1 cellular context compared by ENCODE assay signal in the genomic region with DNA sequence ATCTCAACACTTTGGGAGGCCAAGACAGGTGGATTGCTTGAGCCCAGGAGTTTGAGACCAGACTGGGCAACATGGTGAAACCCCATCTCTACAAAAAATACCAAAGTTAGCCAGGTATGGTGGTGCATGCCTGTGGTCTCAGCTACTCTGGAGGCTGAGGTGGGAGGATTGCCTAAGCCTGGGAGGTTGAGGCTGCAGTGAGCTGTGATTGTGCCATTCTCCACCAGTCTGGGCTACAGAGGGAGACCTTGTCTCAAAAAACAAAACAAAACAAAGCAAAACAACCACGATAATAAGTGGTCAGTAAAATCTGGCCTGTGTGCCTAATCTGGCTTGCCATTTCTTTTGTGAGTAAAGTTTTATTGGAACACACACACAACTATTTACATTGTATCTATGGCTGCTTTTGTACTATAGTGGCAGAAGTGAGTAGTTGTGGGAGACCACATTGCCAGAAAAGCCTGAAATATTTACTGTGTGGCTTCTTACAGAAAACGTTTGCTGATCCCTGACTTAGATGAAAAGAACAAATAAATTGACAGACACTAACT.
TF ChIP-seq lines count a peak whose summit lies in the region.

No MANE protein-coding gene starts in this region.

TF ChIP-seq in HepG2, 621 proteins besides CTCF, POLR2A, EP300 and RAD21:
- TF ChIP-seq THAP11 (CRISPR knock-in tag; IDR thresholded peaks at IDR 0.05), result 0 out of 2 replicates have a peak, but pooled peaks have one; percentile 16
- TF ChIP-seq, protein P1, sequence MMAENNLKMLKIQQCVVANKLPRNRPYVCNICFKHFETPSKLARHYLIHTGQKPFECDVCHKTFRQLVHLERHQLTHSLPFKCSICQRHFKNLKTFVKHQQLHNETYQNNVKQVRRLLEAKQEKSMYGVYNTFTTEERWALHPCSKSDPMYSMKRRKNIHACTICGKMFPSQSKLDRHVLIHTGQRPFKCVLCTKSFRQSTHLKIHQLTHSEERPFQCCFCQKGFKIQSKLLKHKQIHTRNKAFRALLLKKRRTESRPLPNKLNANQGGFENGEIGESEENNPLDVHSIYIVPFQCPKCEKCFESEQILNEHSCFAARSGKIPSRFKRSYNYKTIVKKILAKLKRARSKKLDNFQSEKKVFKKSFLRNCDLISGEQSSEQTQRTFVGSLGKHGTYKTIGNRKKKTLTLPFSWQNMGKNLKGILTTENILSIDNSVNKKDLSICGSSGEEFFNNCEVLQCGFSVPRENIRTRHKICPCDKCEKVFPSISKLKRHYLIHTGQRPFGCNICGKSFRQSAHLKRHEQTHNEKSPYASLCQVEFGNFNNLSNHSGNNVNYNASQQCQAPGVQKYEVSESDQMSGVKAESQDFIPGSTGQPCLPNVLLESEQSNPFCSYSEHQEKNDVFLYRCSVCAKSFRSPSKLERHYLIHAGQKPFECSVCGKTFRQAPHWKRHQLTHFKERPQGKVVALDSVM (CRISPR knock-in tag; IDR thresholded peaks at IDR 0.05), result peak; percentile 90
- TF ChIP-seq, protein P2, sequence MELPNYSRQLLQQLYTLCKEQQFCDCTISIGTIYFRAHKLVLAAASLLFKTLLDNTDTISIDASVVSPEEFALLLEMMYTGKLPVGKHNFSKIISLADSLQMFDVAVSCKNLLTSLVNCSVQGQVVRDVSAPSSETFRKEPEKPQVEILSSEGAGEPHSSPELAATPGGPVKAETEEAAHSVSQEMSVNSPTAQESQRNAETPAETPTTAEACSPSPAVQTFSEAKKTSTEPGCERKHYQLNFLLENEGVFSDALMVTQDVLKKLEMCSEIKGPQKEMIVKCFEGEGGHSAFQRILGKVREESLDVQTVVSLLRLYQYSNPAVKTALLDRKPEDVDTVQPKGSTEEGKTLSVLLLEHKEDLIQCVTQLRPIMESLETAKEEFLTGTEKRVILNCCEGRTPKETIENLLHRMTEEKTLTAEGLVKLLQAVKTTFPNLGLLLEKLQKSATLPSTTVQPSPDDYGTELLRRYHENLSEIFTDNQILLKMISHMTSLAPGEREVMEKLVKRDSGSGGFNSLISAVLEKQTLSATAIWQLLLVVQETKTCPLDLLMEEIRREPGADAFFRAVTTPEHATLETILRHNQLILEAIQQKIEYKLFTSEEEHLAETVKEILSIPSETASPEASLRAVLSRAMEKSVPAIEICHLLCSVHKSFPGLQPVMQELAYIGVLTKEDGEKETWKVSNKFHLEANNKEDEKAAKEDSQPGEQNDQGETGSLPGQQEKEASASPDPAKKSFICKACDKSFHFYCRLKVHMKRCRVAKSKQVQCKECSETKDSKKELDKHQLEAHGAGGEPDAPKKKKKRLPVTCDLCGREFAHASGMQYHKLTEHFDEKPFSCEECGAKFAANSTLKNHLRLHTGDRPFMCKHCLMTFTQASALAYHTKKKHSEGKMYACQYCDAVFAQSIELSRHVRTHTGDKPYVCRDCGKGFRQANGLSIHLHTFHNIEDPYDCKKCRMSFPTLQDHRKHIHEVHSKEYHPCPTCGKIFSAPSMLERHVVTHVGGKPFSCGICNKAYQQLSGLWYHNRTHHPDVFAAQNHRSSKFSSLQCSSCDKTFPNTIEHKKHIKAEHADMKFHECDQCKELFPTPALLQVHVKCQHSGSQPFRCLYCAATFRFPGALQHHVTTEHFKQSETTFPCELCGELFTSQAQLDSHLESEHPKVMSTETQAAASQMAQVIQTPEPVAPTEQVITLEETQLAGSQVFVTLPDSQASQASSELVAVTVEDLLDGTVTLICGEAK (IDR thresholded peaks at IDR 0.05), result peak; percentile 90
- TF ChIP-seq, protein P2 (CRISPR knock-in tag; IDR thresholded peaks at IDR 0.05), result peak; percentile 99
- TF ChIP-seq YY1 (IDR thresholded peaks at IDR 0.05; ENCODE audit: insufficient read depth, insufficient replicate concordance, low read depth, low read length), result no peak
- TF ChIP-seq, protein P3, sequence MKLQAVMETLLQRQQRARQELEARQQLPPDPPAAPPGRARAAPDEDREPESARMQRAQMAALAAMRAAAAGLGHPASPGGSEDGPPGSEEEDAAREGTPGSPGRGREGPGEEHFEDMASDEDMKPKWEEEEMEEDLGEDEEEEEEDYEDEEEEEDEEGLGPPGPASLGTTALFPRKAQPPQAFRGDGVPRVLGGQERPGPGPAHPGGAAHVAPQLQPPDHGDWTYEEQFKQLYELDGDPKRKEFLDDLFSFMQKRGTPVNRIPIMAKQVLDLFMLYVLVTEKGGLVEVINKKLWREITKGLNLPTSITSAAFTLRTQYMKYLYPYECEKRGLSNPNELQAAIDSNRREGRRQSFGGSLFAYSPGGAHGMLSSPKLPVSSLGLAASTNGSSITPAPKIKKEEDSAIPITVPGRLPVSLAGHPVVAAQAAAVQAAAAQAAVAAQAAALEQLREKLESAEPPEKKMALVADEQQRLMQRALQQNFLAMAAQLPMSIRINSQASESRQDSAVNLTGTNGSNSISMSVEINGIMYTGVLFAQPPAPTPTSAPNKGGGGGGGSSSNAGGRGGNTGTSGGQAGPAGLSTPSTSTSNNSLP (IDR thresholded peaks at IDR 0.05; ENCODE audit: low read depth, low read length), result 0 out of 2 replicates have a peak, but pooled peaks have one; percentile 13
- TF ChIP-seq GFI1 (CRISPR knock-in tag; IDR thresholded peaks at IDR 0.05; ENCODE audit: borderline replicate concordance), result 0 out of 2 replicates have a peak, but pooled peaks have one; percentile 24
- TF ChIP-seq, protein P4, sequence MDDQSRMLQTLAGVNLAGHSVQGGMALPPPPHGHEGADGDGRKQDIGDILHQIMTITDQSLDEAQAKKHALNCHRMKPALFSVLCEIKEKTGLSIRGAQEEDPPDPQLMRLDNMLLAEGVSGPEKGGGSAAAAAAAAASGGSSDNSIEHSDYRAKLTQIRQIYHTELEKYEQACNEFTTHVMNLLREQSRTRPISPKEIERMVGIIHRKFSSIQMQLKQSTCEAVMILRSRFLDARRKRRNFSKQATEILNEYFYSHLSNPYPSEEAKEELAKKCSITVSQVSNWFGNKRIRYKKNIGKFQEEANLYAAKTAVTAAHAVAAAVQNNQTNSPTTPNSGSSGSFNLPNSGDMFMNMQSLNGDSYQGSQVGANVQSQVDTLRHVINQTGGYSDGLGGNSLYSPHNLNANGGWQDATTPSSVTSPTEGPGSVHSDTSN (CRISPR knock-in tag; IDR thresholded peaks at IDR 0.05; ENCODE audit: borderline replicate concordance), result no peak
- TF ChIP-seq POGZ (CRISPR knock-in tag; IDR thresholded peaks at IDR 0.05), result 0 out of 2 replicates have a peak, but pooled peaks have one; percentile 15
- TF ChIP-seq, protein P5, sequence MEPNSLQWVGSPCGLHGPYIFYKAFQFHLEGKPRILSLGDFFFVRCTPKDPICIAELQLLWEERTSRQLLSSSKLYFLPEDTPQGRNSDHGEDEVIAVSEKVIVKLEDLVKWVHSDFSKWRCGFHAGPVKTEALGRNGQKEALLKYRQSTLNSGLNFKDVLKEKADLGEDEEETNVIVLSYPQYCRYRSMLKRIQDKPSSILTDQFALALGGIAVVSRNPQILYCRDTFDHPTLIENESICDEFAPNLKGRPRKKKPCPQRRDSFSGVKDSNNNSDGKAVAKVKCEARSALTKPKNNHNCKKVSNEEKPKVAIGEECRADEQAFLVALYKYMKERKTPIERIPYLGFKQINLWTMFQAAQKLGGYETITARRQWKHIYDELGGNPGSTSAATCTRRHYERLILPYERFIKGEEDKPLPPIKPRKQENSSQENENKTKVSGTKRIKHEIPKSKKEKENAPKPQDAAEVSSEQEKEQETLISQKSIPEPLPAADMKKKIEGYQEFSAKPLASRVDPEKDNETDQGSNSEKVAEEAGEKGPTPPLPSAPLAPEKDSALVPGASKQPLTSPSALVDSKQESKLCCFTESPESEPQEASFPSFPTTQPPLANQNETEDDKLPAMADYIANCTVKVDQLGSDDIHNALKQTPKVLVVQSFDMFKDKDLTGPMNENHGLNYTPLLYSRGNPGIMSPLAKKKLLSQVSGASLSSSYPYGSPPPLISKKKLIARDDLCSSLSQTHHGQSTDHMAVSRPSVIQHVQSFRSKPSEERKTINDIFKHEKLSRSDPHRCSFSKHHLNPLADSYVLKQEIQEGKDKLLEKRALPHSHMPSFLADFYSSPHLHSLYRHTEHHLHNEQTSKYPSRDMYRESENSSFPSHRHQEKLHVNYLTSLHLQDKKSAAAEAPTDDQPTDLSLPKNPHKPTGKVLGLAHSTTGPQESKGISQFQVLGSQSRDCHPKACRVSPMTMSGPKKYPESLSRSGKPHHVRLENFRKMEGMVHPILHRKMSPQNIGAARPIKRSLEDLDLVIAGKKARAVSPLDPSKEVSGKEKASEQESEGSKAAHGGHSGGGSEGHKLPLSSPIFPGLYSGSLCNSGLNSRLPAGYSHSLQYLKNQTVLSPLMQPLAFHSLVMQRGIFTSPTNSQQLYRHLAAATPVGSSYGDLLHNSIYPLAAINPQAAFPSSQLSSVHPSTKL (CRISPR knock-in tag; IDR thresholded peaks at IDR 0.05), result peak; percentile 30; the same call in 1 of the 2 replicates
- no peak for TF ChIP-seq MEIS1 (CRISPR knock-in tag; IDR thresholded peaks at IDR 0.05; ENCODE audit: borderline replicate concordance)
- TF ChIP-seq TP53 (CRISPR knock-in tag; conservative IDR thresholded peaks at IDR 0.05), result no peak
- no peak for TF ChIP-seq SOX6 (IDR thresholded peaks at IDR 0.05)
- peak; percentile 21; the same call in 1 of the 2 replicates for TF ChIP-seq SOX6 (CRISPR knock-in tag; IDR thresholded peaks at IDR 0.05)
- no peak for TF ChIP-seq ZFAT (CRISPR knock-in tag; conservative IDR thresholded peaks at IDR 0.05)
- peak; percentile 26; the same call in 1 of the 2 replicates for TF ChIP-seq SALL1 (CRISPR knock-in tag; IDR thresholded peaks at IDR 0.05)
- no peak for TF ChIP-seq ZBTB7A (CRISPR knock-in tag; IDR thresholded peaks at IDR 0.05)
- TF ChIP-seq MIER2 (CRISPR knock-in tag; IDR thresholded peaks at IDR 0.05), result no peak
- no peak for TF ChIP-seq FOXP1 (IDR thresholded peaks at IDR 0.05)
- peak; percentile 3; the same call in 1 of the 2 replicates for TF ChIP-seq FOXP1 (CRISPR knock-in tag; IDR thresholded peaks at IDR 0.05)
- TF ChIP-seq POLR2G (IDR thresholded peaks at IDR 0.05; ENCODE audit: low read depth, low read length), result no peak
- no peak for TF ChIP-seq NR1H2 (CRISPR knock-in tag; IDR thresholded peaks at IDR 0.05; ENCODE audit: borderline replicate concordance, low read depth)
- TF ChIP-seq, protein P6, sequence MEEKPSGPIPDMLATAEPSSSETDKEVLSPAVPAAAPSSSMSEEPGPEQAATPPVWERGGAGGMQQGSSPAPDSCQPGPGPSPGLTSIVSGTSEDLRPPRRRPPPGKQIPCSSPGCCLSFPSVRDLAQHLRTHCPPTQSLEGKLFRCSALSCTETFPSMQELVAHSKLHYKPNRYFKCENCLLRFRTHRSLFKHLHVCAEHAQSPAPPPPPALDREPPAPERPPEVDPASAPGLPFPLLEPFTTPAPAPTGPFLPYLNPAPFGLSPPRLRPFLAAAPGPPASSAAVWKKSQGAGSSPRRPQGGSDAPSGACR (CRISPR knock-in tag; IDR thresholded peaks at IDR 0.05), result no peak
